ENCODE assay signal across 9 cellular contexts in genomic region chr1:204685236-204686006, GRCh38. TPM values are rescaled to one million over a fixed set of nuclear protein-coding genes. Genes with fewer than 3 reads are reported as not detected.
DNase-seq lines count a peak whose midpoint lies in the region; ATAC-seq and TF ChIP-seq lines count a peak whose summit lies in the region.
"Had no signal": no experiment of that assay in that cellular context is flagged by ENCODE, and none has a peak within 500 bp of the region (broad histone marks: within the 10 kb centered on the region; RNA-seq: fewer than 3 reads in every experiment).

LRRN2 (minus strand) TSS chr1:204685738; CDS start chr1:204619992, 65,746 bp downstream.

- H3K27ac ChIP-seq in layer of hippocampus (ENCODE audit: low read depth, low read length) (peak within 1 kb of the TSS; percentile 53), subcutaneous abdominal adipose tissue (ENCODE audit: low read depth, low read length) (no peak within 1 kb of the TSS)

- DNase-seq in activated T-cell treated with anti-CD3 and anti-CD28 coated beads, Interleukin-2, amount 50 U/mL, for 72 hours, result no peak
- DNase-seq in activated T-cell treated with anti-CD3 and anti-CD28 coated beads for 4 hours (no peak), astrocyte of the cerebellum (ENCODE audit: low read depth) (no peak)

- no peaks in the 10 kb centered on the region for H3K36me3 ChIP-seq in subcutaneous abdominal adipose tissue (ENCODE audit: control insufficient read depth in 5 of 5, insufficient read depth in 5 of 5, low read length in 5 of 5)

- no peaks in the 10 kb centered on the region for H3K27me3 ChIP-seq in layer of hippocampus (ENCODE audit: control insufficient read depth, insufficient read depth, low read length)
- H3K27me3 ChIP-seq in subcutaneous abdominal adipose tissue (ENCODE audit: control insufficient read depth in 5 of 5, insufficient read depth in 4 of 5, low read length in 5 of 5), result peaks cover 8 to 30% (median 27%) of the 10 kb centered on the region in 5 donors

- peak; percentile 43 to 52 for ATAC-seq in activated T-cell treated with anti-CD3 and anti-CD28 coated beads, Interleukin-2, amount 50 U/mL, for 72 hours (replicated peaks in 1 of 2)
- ATAC-seq in HG03442 (IDR thresholded peaks at IDR 0.05; ENCODE audit: unreplicated experiment) (no peak), HG03521 (IDR thresholded peaks at IDR 0.05; ENCODE audit: unreplicated experiment) (no peak), GM18505 (IDR thresholded peaks at IDR 0.05; ENCODE audit: unreplicated experiment) (no peak)

- H3K27me3 Mint-ChIP-seq in activated T-cell treated with anti-CD3 and anti-CD28 coated beads, Interleukin-2, amount 50 U/mL, for 72 hours (ENCODE audit: low read depth), result peaks cover 54% of the 10 kb centered on the region

- H3K9me3 ChIP-seq in subcutaneous abdominal adipose tissue (ENCODE audit: control insufficient read depth in 5 of 5, low read length in 5 of 5), result no peaks in the 10 kb centered on the region

- H3K4me3 ChIP-seq in astrocyte of the cerebellum (ENCODE audit: low read depth, low read length) (peak within 1 kb of the TSS; percentile 22), subcutaneous abdominal adipose tissue (ENCODE audit: low read depth in 1 of 5, low read length in 5 of 5) (peak within 1 kb of the TSS; percentile 15 to 68 (median 62))

- in situ Hi-C loops in astrocyte of the cerebellum (cut with HindIII; ENCODE audit: low sequenced_read_pairs), result no loop called here

- H3K4me1 ChIP-seq in subcutaneous abdominal adipose tissue (ENCODE audit: control insufficient read depth in 5 of 5, insufficient read depth in 5 of 5, low read length in 5 of 5), result peaks cover 2 to 27% (median 16%) of the 10 kb centered on the region in 5 donors

- peak within 1 kb of the TSS in 1 of 5 donors; percentile 35 for H3K9ac ChIP-seq in subcutaneous abdominal adipose tissue (ENCODE audit: low read length in 5 of 5)

- no peak for TF ChIP-seq CTCF in astrocyte of the cerebellum (IDR thresholded peaks at IDR 0.05; ENCODE audit: low read depth, low read length, missing control alignments)

- peak within 1 kb of the TSS; percentile 69 to 87 for H3K4me3 Mint-ChIP-seq in activated T-cell treated with anti-CD3 and anti-CD28 coated beads, Interleukin-2, amount 50 U/mL, for 72 hours

- H3K9me3 Mint-ChIP-seq in activated T-cell treated with anti-CD3 and anti-CD28 coated beads, Interleukin-2, amount 50 U/mL, for 72 hours, result no peaks in the 10 kb centered on the region

- no peaks in the 10 kb centered on the region for H3K36me3 Mint-ChIP-seq in activated T-cell treated with anti-CD3 and anti-CD28 coated beads, Interleukin-2, amount 50 U/mL, for 72 hours (ENCODE audit: insufficient read depth in 2 of 2)

- TF ChIP-seq POLR2A in GM18505 (IDR thresholded peaks at IDR 0.05; ENCODE audit: borderline replicate concordance, extremely low read depth, insufficient read depth, insufficient read length), result no peak

- H3K27ac Mint-ChIP-seq in activated T-cell treated with anti-CD3 and anti-CD28 coated beads, Interleukin-2, amount 50 U/mL, for 72 hours, result no peak within 1 kb of the TSS

- peaks cover 12% of the 10 kb centered on the region for H3K4me1 Mint-ChIP-seq in activated T-cell treated with anti-CD3 and anti-CD28 coated beads, Interleukin-2, amount 50 U/mL, for 72 hours (ENCODE audit: low read depth)

RNA-seq across cellular contexts. Expression of gene LRRN2, which starts in this region (rescaled TPM):
- not detected for total RNA-seq in activated T-cell treated with anti-CD3 and anti-CD28 coated beads, Interleukin-2, amount 50 U/mL, for 72 hours
- total RNA-seq: T-helper 2 cell treated with Interferon-gamma antibody and Interleukin-4, amounts not matched to agents 100 ng/mL and 5 ng/mL, for 36 hours had no signal

Comparison
In these comparisons a context has a peak if more than half of its experiments do, and no peak if none do; other contexts are left out.
1. Peak in ATAC-seq in activated T-cell treated with anti-CD3 and anti-CD28 coated beads, Interleukin-2, amount 50 U/mL, for 72 hours; RNA of the gene not detected or under 1 TPM.